Comparison of ENCODE assay signal across 40 cellular contexts in genomic region chr11:56271092-56271491, GRCh38. TPM values are rescaled to one million over a fixed set of nuclear protein-coding genes. Genes with fewer than 3 reads are reported as not detected.
"Had no signal": no experiment of that assay in that cellular context is flagged by ENCODE, and none has a peak within 500 bp of the region (broad histone marks: within the 10 kb centered on the region; RNA-seq: fewer than 3 reads in every experiment).

No MANE protein-coding gene starts in this region.

- DNase-seq: activated CD4-positive, alpha-beta memory T cell treated with anti-CD3 and anti-CD28 coated beads for 36 hours; activated CD4-positive, alpha-beta T cell treated with anti-CD3 and anti-CD28 coated beads, Interleukin-2, amount 10 ng/mL, durations not matched to agents 24 days and 14 days; activated CD8-positive, alpha-beta memory T cell treated with anti-CD3 and anti-CD28 coated beads, Interleukin-2, amount 50 U/mL, for 4 hours; activated effector memory CD4-positive, alpha-beta T cell treated with anti-CD3 and anti-CD28 coated beads, Interleukin-2, amount 50 U/mL, for 16 hours; activated naive CD4-positive, alpha-beta T cell treated with anti-CD3 and anti-CD28 coated beads, Interleukin-2, amount 10 ng/mL, durations not matched to agents 7 days and 5 days; activated naive CD8-positive, alpha-beta T cell treated with anti-CD3 and anti-CD28 coated beads, Interleukin-2, amount 10 ng/mL, durations not matched to agents 7 days and 5 days; activated T-cell treated with anti-CD3 and anti-CD28 coated beads, Interleukin-2, amount 50 U/mL, for 1 hour; amniotic stem cell; brain microvascular endothelial cell; caudate nucleus; cortex of kidney; foreskin fibroblast; heart left ventricle; hypothalamus; immature natural killer cell; kidney; left colon; naive B cell; nephron progenitor cell; ovary; right lobe of liver; stimulated activated CD4-positive, alpha-beta T cell treated with anti-CD3 and anti-CD28 coated beads, Interleukin-12 subunit alpha, Interleukin-12 subunit beta, amount 100 ng/mL, for 4 hours; stimulated activated CD4-positive, alpha-beta T cell treated with anti-CD3 and anti-CD28 coated beads, Interleukin-4, amount 100 ng/mL, for 1 hour; stimulated activated naive CD8-positive, alpha-beta T cell treated with anti-CD3 and anti-CD28 coated beads, Interleukin-15, Interleukin-2, amounts not matched to agents 100 U/mL and 50 U/mL, for 24 hours; T1000; testis; transverse colon; WERI-Rb-1 had no signal

- H3K4me1 Mint-ChIP-seq: activated CD4-positive, alpha-beta T cell treated with anti-CD3 and anti-CD28 coated beads, Interleukin-2, amount 10 ng/mL, durations not matched to agents 24 days and 14 days; activated naive CD4-positive, alpha-beta T cell treated with anti-CD3 and anti-CD28 coated beads, Interleukin-2, amount 10 ng/mL, durations not matched to agents 7 days and 5 days; activated naive CD8-positive, alpha-beta T cell treated with anti-CD3 and anti-CD28 coated beads, Interleukin-2, amount 10 ng/mL, durations not matched to agents 7 days and 5 days; immature natural killer cell; mesothelial cell of epicardium; naive B cell; nephron progenitor cell had no signal

- H3K27me3 Mint-ChIP-seq: activated CD4-positive, alpha-beta memory T cell treated with anti-CD3 and anti-CD28 coated beads for 36 hours; activated CD4-positive, alpha-beta T cell treated with anti-CD3 and anti-CD28 coated beads, Interleukin-2, amount 10 ng/mL, durations not matched to agents 24 days and 14 days; activated naive CD4-positive, alpha-beta T cell treated with anti-CD3 and anti-CD28 coated beads, Interleukin-2, amount 10 ng/mL, durations not matched to agents 7 days and 5 days; activated naive CD8-positive, alpha-beta T cell treated with anti-CD3 and anti-CD28 coated beads, Interleukin-2, amount 10 ng/mL, durations not matched to agents 7 days and 5 days; naive B cell; progenitor cell of endocrine pancreas had no signal

- H3K36me3 ChIP-seq: brain microvascular endothelial cell, heart left ventricle, ovary, right lobe of liver, transverse colon, WERI-Rb-1 had no signal

- H3K4me3 Mint-ChIP-seq: activated CD4-positive, alpha-beta memory T cell treated with anti-CD3 and anti-CD28 coated beads for 36 hours; activated CD4-positive, alpha-beta T cell treated with anti-CD3 and anti-CD28 coated beads, Interleukin-2, amount 10 ng/mL, durations not matched to agents 24 days and 14 days; activated naive CD4-positive, alpha-beta T cell treated with anti-CD3 and anti-CD28 coated beads, Interleukin-2, amount 10 ng/mL, durations not matched to agents 7 days and 5 days; activated naive CD8-positive, alpha-beta T cell treated with anti-CD3 and anti-CD28 coated beads, Interleukin-2, amount 10 ng/mL, durations not matched to agents 7 days and 5 days; activated T-helper 1 cell treated with anti-CD3 and anti-CD28 coated beads, Interleukin-12 subunit alpha, Interleukin-12 subunit beta, Interleukin-2, Interleukin-4 antibody, amounts not matched to agents 30 ng/mL and 10 ng/mL and 1 ng/mL, durations not matched to agents 14 hours and 24 hours and 36 hours; immature natural killer cell; mesothelial cell of epicardium; naive B cell; nephron progenitor cell had no signal

- H3K36me3 Mint-ChIP-seq: activated CD4-positive, alpha-beta memory T cell treated with anti-CD3 and anti-CD28 coated beads for 36 hours; activated naive CD4-positive, alpha-beta T cell treated with anti-CD3 and anti-CD28 coated beads, Interleukin-2, amount 10 ng/mL, durations not matched to agents 7 days and 5 days; activated naive CD8-positive, alpha-beta T cell treated with anti-CD3 and anti-CD28 coated beads, Interleukin-2, amount 10 ng/mL, durations not matched to agents 7 days and 5 days; immature natural killer cell; mesothelial cell of epicardium had no signal

- H3K27me3 ChIP-seq: brain microvascular endothelial cell, heart left ventricle, ovary, right lobe of liver, testis, transverse colon had no signal

- H3K4me3 ChIP-seq: heart left ventricle, ovary, right lobe of liver, skin epidermis, testis, transverse colon had no signal

- FAIRE-seq: astrocyte, endothelial cell of umbilical vein, kidney had no signal

- H3K27ac Mint-ChIP-seq: activated CD4-positive, alpha-beta memory T cell treated with anti-CD3 and anti-CD28 coated beads for 36 hours; activated CD4-positive, alpha-beta T cell treated with anti-CD3 and anti-CD28 coated beads, Interleukin-2, amount 10 ng/mL, durations not matched to agents 24 days and 14 days; activated naive CD4-positive, alpha-beta T cell treated with anti-CD3 and anti-CD28 coated beads, Interleukin-2, amount 10 ng/mL, durations not matched to agents 7 days and 5 days; activated naive CD8-positive, alpha-beta T cell treated with anti-CD3 and anti-CD28 coated beads, Interleukin-2, amount 10 ng/mL, durations not matched to agents 7 days and 5 days; activated T-helper 1 cell treated with anti-CD3 and anti-CD28 coated beads, Interleukin-12 subunit alpha, Interleukin-12 subunit beta, Interleukin-2, Interleukin-4 antibody, amounts not matched to agents 30 ng/mL and 10 ng/mL and 1 ng/mL, durations not matched to agents 14 hours and 24 hours and 36 hours; immature natural killer cell; mesothelial cell of epicardium; naive B cell; nephron progenitor cell; progenitor cell of endocrine pancreas had no signal

RNA-seq across cellular contexts. Expression of gene OR5T1, which starts 2.9 kb away (rescaled TPM):
- total RNA-seq: activated CD4-positive, alpha-beta memory T cell treated with anti-CD3 and anti-CD28 coated beads for 36 hours; activated CD4-positive, alpha-beta T cell treated with anti-CD3 and anti-CD28 coated beads, Interleukin-2, amount 10 ng/mL, durations not matched to agents 24 days and 14 days; activated CD8-positive, alpha-beta memory T cell treated with anti-CD3 and anti-CD28 coated beads for 36 hours; activated naive CD8-positive, alpha-beta T cell treated with anti-CD3 and anti-CD28 coated beads, Interleukin-2, amount 10 ng/mL, durations not matched to agents 7 days and 5 days; activated T-helper 1 cell treated with anti-CD3 and anti-CD28 coated beads, Interleukin-12 subunit alpha, Interleukin-12 subunit beta, Interleukin-2, Interleukin-4 antibody, amounts not matched to agents 30 ng/mL and 10 ng/mL and 1 ng/mL, durations not matched to agents 14 hours and 24 hours and 36 hours; astrocyte; chondrocyte; endothelial cell of umbilical vein; esophagus mucosa; heart left ventricle; kidney; left colon; liver; mesothelial cell of epicardium; ovary; progenitor cell of endocrine pancreas; renal cortical epithelial cell; right lobe of liver; testis; transverse colon; urinary bladder had no signal

RNA-seq across cellular contexts. Expression of gene OR5T3, which starts 19.0 kb away (rescaled TPM):
- total RNA-seq: activated CD4-positive, alpha-beta memory T cell treated with anti-CD3 and anti-CD28 coated beads for 36 hours; activated CD4-positive, alpha-beta T cell treated with anti-CD3 and anti-CD28 coated beads, Interleukin-2, amount 10 ng/mL, durations not matched to agents 24 days and 14 days; activated CD8-positive, alpha-beta memory T cell treated with anti-CD3 and anti-CD28 coated beads for 36 hours; activated naive CD8-positive, alpha-beta T cell treated with anti-CD3 and anti-CD28 coated beads, Interleukin-2, amount 10 ng/mL, durations not matched to agents 7 days and 5 days; activated T-helper 1 cell treated with anti-CD3 and anti-CD28 coated beads, Interleukin-12 subunit alpha, Interleukin-12 subunit beta, Interleukin-2, Interleukin-4 antibody, amounts not matched to agents 30 ng/mL and 10 ng/mL and 1 ng/mL, durations not matched to agents 14 hours and 24 hours and 36 hours; astrocyte; chondrocyte; endothelial cell of umbilical vein; esophagus mucosa; heart left ventricle; kidney; left colon; liver; mesothelial cell of epicardium; ovary; progenitor cell of endocrine pancreas; renal cortical epithelial cell; right lobe of liver; testis; transverse colon; urinary bladder had no signal

RNA-seq across cellular contexts. Expression of gene OR8H1, which starts 21.0 kb away (rescaled TPM):
- total RNA-seq: activated CD4-positive, alpha-beta memory T cell treated with anti-CD3 and anti-CD28 coated beads for 36 hours; activated CD4-positive, alpha-beta T cell treated with anti-CD3 and anti-CD28 coated beads, Interleukin-2, amount 10 ng/mL, durations not matched to agents 24 days and 14 days; activated CD8-positive, alpha-beta memory T cell treated with anti-CD3 and anti-CD28 coated beads for 36 hours; activated naive CD8-positive, alpha-beta T cell treated with anti-CD3 and anti-CD28 coated beads, Interleukin-2, amount 10 ng/mL, durations not matched to agents 7 days and 5 days; activated T-helper 1 cell treated with anti-CD3 and anti-CD28 coated beads, Interleukin-12 subunit alpha, Interleukin-12 subunit beta, Interleukin-2, Interleukin-4 antibody, amounts not matched to agents 30 ng/mL and 10 ng/mL and 1 ng/mL, durations not matched to agents 14 hours and 24 hours and 36 hours; astrocyte; chondrocyte; endothelial cell of umbilical vein; esophagus mucosa; heart left ventricle; kidney; left colon; liver; mesothelial cell of epicardium; ovary; progenitor cell of endocrine pancreas; renal cortical epithelial cell; right lobe of liver; transverse colon; urinary bladder had no signal

RNA-seq across cellular contexts. Expression of gene OR5T2, which starts 37.0 kb away (rescaled TPM):
- total RNA-seq: activated CD4-positive, alpha-beta memory T cell treated with anti-CD3 and anti-CD28 coated beads for 36 hours; activated CD4-positive, alpha-beta T cell treated with anti-CD3 and anti-CD28 coated beads, Interleukin-2, amount 10 ng/mL, durations not matched to agents 24 days and 14 days; activated CD8-positive, alpha-beta memory T cell treated with anti-CD3 and anti-CD28 coated beads for 36 hours; activated naive CD8-positive, alpha-beta T cell treated with anti-CD3 and anti-CD28 coated beads, Interleukin-2, amount 10 ng/mL, durations not matched to agents 7 days and 5 days; activated T-helper 1 cell treated with anti-CD3 and anti-CD28 coated beads, Interleukin-12 subunit alpha, Interleukin-12 subunit beta, Interleukin-2, Interleukin-4 antibody, amounts not matched to agents 30 ng/mL and 10 ng/mL and 1 ng/mL, durations not matched to agents 14 hours and 24 hours and 36 hours; astrocyte; chondrocyte; endothelial cell of umbilical vein; esophagus mucosa; heart left ventricle; kidney; left colon; liver; mesothelial cell of epicardium; ovary; progenitor cell of endocrine pancreas; renal cortical epithelial cell; right lobe of liver; testis; transverse colon; urinary bladder had no signal

RNA-seq across cellular contexts. Expression of gene OR8K3, which starts 43.9 kb away (rescaled TPM):
- total RNA-seq: activated CD4-positive, alpha-beta memory T cell treated with anti-CD3 and anti-CD28 coated beads for 36 hours; activated CD4-positive, alpha-beta T cell treated with anti-CD3 and anti-CD28 coated beads, Interleukin-2, amount 10 ng/mL, durations not matched to agents 24 days and 14 days; activated CD8-positive, alpha-beta memory T cell treated with anti-CD3 and anti-CD28 coated beads for 36 hours; activated naive CD8-positive, alpha-beta T cell treated with anti-CD3 and anti-CD28 coated beads, Interleukin-2, amount 10 ng/mL, durations not matched to agents 7 days and 5 days; activated T-helper 1 cell treated with anti-CD3 and anti-CD28 coated beads, Interleukin-12 subunit alpha, Interleukin-12 subunit beta, Interleukin-2, Interleukin-4 antibody, amounts not matched to agents 30 ng/mL and 10 ng/mL and 1 ng/mL, durations not matched to agents 14 hours and 24 hours and 36 hours; astrocyte; chondrocyte; endothelial cell of umbilical vein; esophagus mucosa; heart left ventricle; kidney; left colon; liver; mesothelial cell of epicardium; ovary; progenitor cell of endocrine pancreas; renal cortical epithelial cell; right lobe of liver; testis; transverse colon; urinary bladder had no signal
